30 cellular contexts compared by ENCODE assay signal in genomic region chr1:10101929-10102328, GRCh38.
DNase-seq lines count a peak whose midpoint lies in the region; ATAC-seq, FAIRE-seq and TF ChIP-seq lines count a peak whose summit lies in the region.
"Had no signal": no experiment of that assay in that cellular context is flagged by ENCODE, and none has a peak within 500 bp of the region (broad histone marks: within the 10 kb centered on the region; RNA-seq: fewer than 3 reads in every experiment).

No MANE protein-coding gene starts in this region.

- no peak for DNase-seq in HepG2 (ENCODE audit: low spot score)
- DNase-seq in PC-9: no peak
- no peak for DNase-seq in fibroblast of villous mesenchyme (ENCODE audit: low read depth)
- no peak for DNase-seq in type B pancreatic cell (ENCODE audit: extremely low spot score, unreplicated experiment)
- no peak for DNase-seq in adrenal gland
- DNase-seq in NCI-H2227 treated with DMSO at 0.1 percent for 48 hours (lab: John Stamatoyannopoulos, UW): no peak
- DNase-seq: activated CD4-positive, alpha-beta T cell treated with anti-CD3 and anti-CD28 coated beads, Interleukin-2, amount 50 U/mL, for 1 hour; C1 segment of cervical spinal cord; effector CD4-positive, alpha-beta T cell; EL; erythroblast; Kasumi-1; left cardiac atrium; naive thymus-derived CD4-positive, alpha-beta T cell; NCI-H1105 treated with DMSO at 0.1 percent for 48 hours; NCI-H2081; NCI-H510A; right cardiac atrium; RPMI8226; stimulated activated CD4-positive, alpha-beta T cell treated with anti-CD3 and anti-CD28 coated beads, Interleukin-15, amount 100 ng/mL, for 24 hours; stimulated activated CD8-positive, alpha-beta memory T cell treated with anti-CD3 and anti-CD28 coated beads, Interleukin-4, amount 100 ng/mL, for 48 hours; upper lobe of left lung; WERI-Rb-1 had no signal

- H3K4me3 Mint-ChIP-seq in type B pancreatic cell: no peak overlapping the region
- H3K4me3 Mint-ChIP-seq: activated naive CD8-positive, alpha-beta T cell; naive thymus-derived CD4-positive, alpha-beta T cell; T-helper 2 cell treated with Interferon-gamma antibody and Interleukin-4, amounts not matched to agents 5 μg/mL and 100 μg/mL, for 36 hours had no signal

- H3K36me3 Mint-ChIP-seq in type B pancreatic cell: peaks cover 35% of the 10 kb centered on the region

- H3K27ac ChIP-seq in liver (ENCODE audit: low read depth in 1 of 2, low read length in 2 of 2): peak overlapping the region in 1 of 2 donors; percentile 42
- H3K27ac ChIP-seq in HepG2 (ENCODE audit: extremely low read length, insufficient read depth, low read length): no peak overlapping the region
- no peak overlapping the region for H3K27ac ChIP-seq in PC-9
- no peak overlapping the region for H3K27ac ChIP-seq in adrenal gland
- H3K27ac ChIP-seq: A549, SK-N-MC, upper lobe of left lung, WERI-Rb-1 had no signal

- peaks cover 2% of the 10 kb centered on the region; the same call in 1 of the 2 replicates for H3F3A ChIP-seq in PC-9 (ENCODE audit: insufficient read depth, low read depth)

- peaks cover under 1% of the 10 kb centered on the region for H3K4me1 Mint-ChIP-seq in type B pancreatic cell (ENCODE audit: unreplicated experiment)

- no peak for ATAC-seq in HepG2
- no peak for ATAC-seq in GM18858 (IDR thresholded peaks at IDR 0.05; ENCODE audit: unreplicated experiment)
- ATAC-seq: A549; left cardiac atrium; naive thymus-derived CD4-positive, alpha-beta T cell; right cardiac atrium had no signal

- no peaks in the 10 kb centered on the region for H4K20me1 ChIP-seq in HepG2 (ENCODE audit: insufficient read depth, low read length)
- H4K20me1 ChIP-seq in PC-9 (ENCODE audit: insufficient read depth): no peaks in the 10 kb centered on the region

- no peaks in the 10 kb centered on the region for H3K9me3 Mint-ChIP-seq in type B pancreatic cell
- H3K9me3 Mint-ChIP-seq: naive thymus-derived CD4-positive, alpha-beta T cell; T-helper 2 cell treated with Interferon-gamma antibody and Interleukin-4, amounts not matched to agents 5 μg/mL and 100 μg/mL, for 36 hours had no signal

- no peak for TF ChIP-seq EP300 in HepG2 (IDR thresholded peaks at IDR 0.05; ENCODE audit: low read depth in 2 of 2, low read length in 2 of 2)
- TF ChIP-seq EP300 in HepG2 (CRISPR knock-in tag; IDR thresholded peaks at IDR 0.05; ENCODE audit: borderline replicate concordance): no peak

- H3K4me3 ChIP-seq in liver (ENCODE audit: low read depth in 1 of 3, low read length in 3 of 3) (no peak overlapping the region), HepG2 (replicated peaks in 1 of 3; ENCODE audit: insufficient read depth in 1 of 3, low read depth in 2 of 3, low read length in 3 of 3) (no peak overlapping the region), PC-9 (no peak overlapping the region), fibroblast of villous mesenchyme (ENCODE audit: low read depth, low read length) (no peak overlapping the region), adrenal gland (no peak overlapping the region)
- H3K4me3 ChIP-seq: A549, SK-N-MC, upper lobe of left lung had no signal

- H3K9me3 ChIP-seq in liver (ENCODE audit: control insufficient read depth in 4 of 4, low read length in 3 of 4): no peaks in the 10 kb centered on the region
- H3K9me3 ChIP-seq in HepG2 (ENCODE audit: low read length): no peaks in the 10 kb centered on the region
- H3K9me3 ChIP-seq in PC-9 (ENCODE audit: insufficient read depth, low read depth): no peaks in the 10 kb centered on the region
- H3K9me3 ChIP-seq in adrenal gland (replicated peaks in 1 of 3): no peaks in the 10 kb centered on the region
- H3K9me3 ChIP-seq: A549, upper lobe of left lung had no signal

- peaks cover 0 to 3% (median under 1%) of the 10 kb centered on the region in 4 donors for H3K4me1 ChIP-seq in liver (ENCODE audit: control insufficient read depth in 4 of 4, insufficient read depth in 4 of 4, low read length in 3 of 4)
- no peaks in the 10 kb centered on the region for H3K4me1 ChIP-seq in HepG2 (ENCODE audit: insufficient read depth, low read length)
- H3K4me1 ChIP-seq in PC-9 (replicated peaks; ENCODE audit: insufficient read depth): peaks cover under 1% of the 10 kb centered on the region; the same call in 1 of the 2 replicates
- no peaks in the 10 kb centered on the region for H3K4me1 ChIP-seq in adrenal gland (replicated peaks in 1 of 2)
- H3K4me1 ChIP-seq: upper lobe of left lung had no signal

- BruUV-seq in HepG2 (replicated peaks; lab: Mats Ljungman, UMichigan) (no TSS peak), PC-9 (replicated peaks; lab: Mats Ljungman, UMichigan) (no TSS peak)

- peaks cover 4 to 34% (median 29%) of the 10 kb centered on the region in 4 donors for H3K36me3 ChIP-seq in liver (ENCODE audit: control insufficient read depth in 4 of 4, insufficient read depth in 3 of 4, low read depth in 1 of 4, low read length in 3 of 4)
- H3K36me3 ChIP-seq in HepG2 (replicated peaks in 1 of 2; ENCODE audit: control insufficient read depth in 1 of 2, insufficient read depth in 2 of 2, low read length in 2 of 2): peaks cover 17 to 49% of the 10 kb centered on the region in 2 experiments
- H3K36me3 ChIP-seq in PC-9 (ENCODE audit: low read depth): peaks cover 7% of the 10 kb centered on the region; the same call in 1 of the 2 replicates
- peaks cover 0 to 40% of the 10 kb centered on the region in 2 donors for H3K36me3 ChIP-seq in adrenal gland (replicated peaks in 1 of 2)

- no peaks in the 10 kb centered on the region for H3K27me3 ChIP-seq in liver (ENCODE audit: control insufficient read depth in 4 of 4, insufficient read depth in 4 of 4, low read length in 3 of 4)
- H3K27me3 ChIP-seq in HepG2 (ENCODE audit: control insufficient read depth in 1 of 2, insufficient read depth in 2 of 2, low read length in 2 of 2): no peaks in the 10 kb centered on the region
- no peaks in the 10 kb centered on the region for H3K27me3 ChIP-seq in PC-9 (ENCODE audit: insufficient read depth, low read depth)
- no peaks in the 10 kb centered on the region for H3K27me3 ChIP-seq in adrenal gland
- H3K27me3 ChIP-seq: upper lobe of left lung had no signal

- TF ChIP-seq CTCF in liver (IDR thresholded peaks at IDR 0.05; ENCODE audit: low read depth, low read length, missing input control) (peak; percentile 29), HepG2 (CRISPR knock-in tag; IDR thresholded peaks at IDR 0.05) (no peak), PC-9 (conservative IDR thresholded peaks at IDR 0.05) (0 out of 2 replicates have a peak, but pooled peaks have one; percentile 36), fibroblast of villous mesenchyme (IDR thresholded peaks at IDR 0.05; ENCODE audit: insufficient read depth, low read depth, low read length) (peak; percentile 21), type B pancreatic cell (conservative IDR thresholded peaks at IDR 0.05) (peak; percentile 57), adrenal gland (IDR thresholded peaks at IDR 0.05) (peak in 1 of 6 experiments; percentile 9)

- no peak overlapping the region for H3K27ac Mint-ChIP-seq in type B pancreatic cell
- H3K27ac Mint-ChIP-seq: activated naive CD8-positive, alpha-beta T cell; T-helper 2 cell treated with Interferon-gamma antibody and Interleukin-4, amounts not matched to agents 5 μg/mL and 100 μg/mL, for 36 hours had no signal

- intact Hi-C loops in HepG2 (cut with micrococcal nuclease; ENCODE audit: unreplicated experiment) (no loop called here), PC-9 (cut with micrococcal nuclease; ENCODE audit: unreplicated experiment) (no loop called here), adrenal gland (cut with DNase I) (no loop called here)

- no peak for FAIRE-seq in HepG2 (lab: Jason Lieb, UNC)
- FAIRE-seq: A549, D721Med had no signal

- H3K79me2 ChIP-seq in HepG2 (ENCODE audit: insufficient read depth, low read length) (no peaks in the 10 kb centered on the region), PC-9 (ENCODE audit: low read depth) (no peaks in the 10 kb centered on the region)

- H3K9me2 ChIP-seq in PC-9 (ENCODE audit: insufficient read depth): no peaks in the 10 kb centered on the region; the same call in 1 of the 2 replicates

- POLR2A ChIA-PET in HepG2 (lab: Yijun Ruan, JAX): no interaction called here
- POLR2A ChIA-PET in PC-9 (lab: Charles Lee; ENCODE audit: unreplicated experiment): no interaction called here

- no peak overlapping the region for H3K4me2 ChIP-seq in HepG2 (ENCODE audit: low read depth, low read length)
- no peak overlapping the region for H3K4me2 ChIP-seq in PC-9
- H3K4me2 ChIP-seq: A549 had no signal

- H3K9ac ChIP-seq in liver (ENCODE audit: low read depth in 1 of 2, low read length in 2 of 2) (no peak overlapping the region), HepG2 (ENCODE audit: insufficient read depth, low read depth, low read length) (no peak overlapping the region)

- TF ChIP-seq POLR2A in HepG2 (IDR thresholded peaks at IDR 0.05; ENCODE audit: insufficient read depth in 1 of 2, low read depth in 2 of 2, low read length in 2 of 2) (no peak), adrenal gland (IDR thresholded peaks at IDR 0.05) (no peak)

- in situ Hi-C loops in HepG2 (cut with HindIII; ENCODE audit: extremely low pct_ligation_motif_present, low pct_unique_long_range_greater_than_20kb): no loop called here

- H2AFZ ChIP-seq in HepG2 (ENCODE audit: low read length) (no peak overlapping the region), PC-9 (no peak overlapping the region)

- no peaks in the 10 kb centered on the region for H3K27me3 Mint-ChIP-seq in type B pancreatic cell
- H3K27me3 Mint-ChIP-seq: activated naive CD8-positive, alpha-beta T cell; naive thymus-derived CD4-positive, alpha-beta T cell had no signal

- CTCF ChIA-PET in HepG2 (lab: Yijun Ruan, JAX; ENCODE audit: low intra/inter-chr PET ratio, low total read pairs) (no interaction called here), PC-9 (lab: Charles Lee) (no interaction called here)

- TF ChIP-seq RAD21 in liver (IDR thresholded peaks at IDR 0.05) (peak; percentile 51 to 66), HepG2 (CRISPR knock-in tag; IDR thresholded peaks at IDR 0.05) (no peak)

TF ChIP-seq in liver, 16 proteins besides CTCF, POLR2A, EP300 and RAD21 (continues in another document):
- no peak for TF ChIP-seq FOXA1 (IDR thresholded peaks at IDR 0.05)
- no peak for TF ChIP-seq SP1 (IDR thresholded peaks at IDR 0.05)
- TF ChIP-seq EGR1 (IDR thresholded peaks at IDR 0.05; ENCODE audit: low read depth in 2 of 2): no peak
- TF ChIP-seq GABPA (IDR thresholded peaks at IDR 0.05 in 1 of 2, conservative IDR thresholded peaks at IDR 0.05 in 1 of 2): no peak
- TF ChIP-seq NR2F2 (IDR thresholded peaks at IDR 0.05): no peak

TF ChIP-seq in HepG2, 621 proteins besides CTCF, POLR2A, EP300 and RAD21 (continues in another document):
- TF ChIP-seq TEAD3 (CRISPR knock-in tag; optimal IDR thresholded peaks at IDR 0.05; ENCODE audit: borderline replicate concordance) (no peak), ARID2 (CRISPR knock-in tag; IDR thresholded peaks at IDR 0.05; ENCODE audit: borderline replicate concordance) (no peak), RFX3 (CRISPR knock-in tag; IDR thresholded peaks at IDR 0.05) (no peak)
